Comparison of ENCODE assay signal across 21 cellular contexts in the genomic region with DNA sequence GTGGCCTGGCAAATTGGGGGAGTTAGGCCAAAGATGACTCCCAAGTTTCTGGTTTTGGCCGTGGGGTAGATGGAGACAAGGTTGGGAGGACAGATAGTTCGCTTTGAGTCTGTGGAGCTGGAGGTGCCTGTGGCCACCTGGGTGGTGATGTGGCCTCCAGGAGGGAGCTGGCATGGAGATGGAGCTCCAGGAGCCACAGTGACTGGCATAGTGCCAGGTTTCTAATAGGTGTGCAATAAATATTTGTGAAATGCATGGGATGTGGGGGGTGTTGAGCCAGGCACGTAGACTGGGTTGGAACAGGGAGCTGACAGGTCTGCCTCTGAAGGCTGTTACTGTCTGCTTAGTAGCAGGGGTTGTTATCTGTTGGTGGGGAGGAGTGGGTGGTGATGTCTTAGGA.
"Had no signal": no experiment of that assay in that cellular context is flagged by ENCODE, and none has a peak within 500 bp of the region (broad histone marks: within the 10 kb centered on the region; RNA-seq: fewer than 3 reads in every experiment).

No MANE protein-coding gene starts in this region.

- H3K9me3 ChIP-seq: SK-N-SH had no signal

- H3K27ac Mint-ChIP-seq: T-cell had no signal

- H3K9ac ChIP-seq: KMS-11, SK-N-SH had no signal

- H3K36me3 Mint-ChIP-seq: T-cell had no signal

- H3K27ac ChIP-seq: KMS-11, RWPE1 had no signal

- H3K4me1 Mint-ChIP-seq: T-cell had no signal

- H3K4me3 Mint-ChIP-seq: T-cell had no signal

- H3K4me2 ChIP-seq: KMS-11, SK-N-SH had no signal

- DNase-seq: IMR-90; Kasumi-1; MM.1S; NCI-H1092 treated with DMSO at 0.1 percent for 48 hours; NCI-H1436; NCI-H1694; NCI-H187 treated with DMSO at 0.1 percent for 48 hours; NCI-H2029 treated with DMSO at 0.1 percent for 48 hours; NCI-H2107; NCI-H2227 treated with DMSO at 0.1 percent for 48 hours; NCI-H524; NCI-H526 treated with DMSO at 0.1 percent for 48 hours; NCI-H748 treated with DMSO at 0.1 percent for 48 hours; NK-92 treated with Interleukin-12 subunit alpha and Interleukin-12 subunit beta, amount 100 ng/mL, for 24 hours; PC-3; SHP77; SK-N-SH; SW 1271; T-cell had no signal
